8 cellular contexts compared by ENCODE assay signal in genomic region chr17:38705803-38706624, GRCh38. TPM values are rescaled to one million over a fixed set of nuclear protein-coding genes. Genes with fewer than 3 reads are reported as not detected.
DNase-seq lines count a peak whose midpoint lies in the region; ATAC-seq and TF ChIP-seq lines count a peak whose summit lies in the region.

No MANE protein-coding gene starts in this region.

- no peaks in the 10 kb centered on the region for H3K9me2 ChIP-seq in MM.1S (replicated peaks; ENCODE audit: insufficient read depth, low read length)

- H3K79me2 ChIP-seq in MM.1S (ENCODE audit: low read length) = peaks cover 66% of the 10 kb centered on the region

- 0 out of 2 replicates have a peak overlapping the region, but pooled peaks have one; percentile 30 for H2AFZ ChIP-seq in MM.1S (ENCODE audit: low read length)

- H3K9ac ChIP-seq in MM.1S (ENCODE audit: low read length) (peak overlapping the region; percentile 68), mucosa of rectum (ENCODE audit: low read depth in 1 of 2, low read length in 2 of 2) (peak overlapping the region; percentile 63 to 71)

- peak; percentile 85 for DNase-seq in DMS 273 (lab: John Stamatoyannopoulos, UW; ENCODE audit: unreplicated experiment)
- DNase-seq in MM.1S = peak; percentile 9
- DNase-seq in activated CD4-positive, alpha-beta T cell treated with anti-CD3 and anti-CD28 coated beads, Interleukin-2, amount 50 U/mL, for 48 hours = peak; percentile 36 to 47
- peak; percentile 38 for DNase-seq in epidermal melanocyte (ENCODE audit: insufficient read length, low spot score)

- H3K27ac ChIP-seq in MM.1S (ENCODE audit: low read length) (peak overlapping the region; percentile 20; the same call in 1 of the 2 replicates), mucosa of rectum (ENCODE audit: low read depth in 2 of 2, low read length in 2 of 2) (peak overlapping the region; percentile 67 to 75), thymus (ENCODE audit: low read depth) (peak overlapping the region; percentile 97)

- WGBS in thymus = under 1% methylated on average over 44 of the region's 44 CpGs

- no peaks in the 10 kb centered on the region for H3K9me3 ChIP-seq in MM.1S (replicated peaks; ENCODE audit: insufficient read depth, low read length)
- H3K9me3 ChIP-seq in mucosa of rectum (ENCODE audit: control insufficient read depth in 2 of 2, low read length in 2 of 2) = no peaks in the 10 kb centered on the region
- no peaks in the 10 kb centered on the region for H3K9me3 ChIP-seq in thymus (ENCODE audit: control insufficient read depth)

- no peak for TF ChIP-seq CTCF in MM.1S (IDR thresholded peaks at IDR 0.05; ENCODE audit: low read length)

- H3K36me3 ChIP-seq in MM.1S (replicated peaks; ENCODE audit: insufficient read depth, low read length) (0 out of 2 replicates have a peak, but pooled peaks cover 5% of the 10 kb centered on the region), mucosa of rectum (ENCODE audit: control insufficient read depth in 2 of 2, insufficient read depth in 2 of 2, low read length in 2 of 2) (peaks cover 20 to 31% of the 10 kb centered on the region in 2 donors), thymus (ENCODE audit: control insufficient read depth, insufficient read depth) (peaks cover 31% of the 10 kb centered on the region)

- peaks cover 13% of the 10 kb centered on the region for H3K4me1 ChIP-seq in MM.1S (ENCODE audit: low read length)
- peaks cover 23 to 38% of the 10 kb centered on the region in 2 donors for H3K4me1 ChIP-seq in mucosa of rectum (ENCODE audit: control insufficient read depth in 2 of 2, insufficient read depth in 2 of 2, low read length in 2 of 2)
- peaks cover 18% of the 10 kb centered on the region for H3K4me1 ChIP-seq in thymus (ENCODE audit: control insufficient read depth, insufficient read depth, low read length)

- no peaks in the 10 kb centered on the region for H4K20me1 ChIP-seq in MM.1S (ENCODE audit: insufficient read depth, low read length)

- peaks cover 41% of the 10 kb centered on the region for H3F3A ChIP-seq in MM.1S (ENCODE audit: insufficient read depth, low read length)

- H3K27me3 ChIP-seq in MM.1S (replicated peaks; ENCODE audit: insufficient read depth, low read length) (no peaks in the 10 kb centered on the region), mucosa of rectum (ENCODE audit: control insufficient read depth in 2 of 2, insufficient read depth in 2 of 2, low read length in 2 of 2) (no peaks in the 10 kb centered on the region), thymus (ENCODE audit: control insufficient read depth, insufficient read depth) (no peaks in the 10 kb centered on the region)

- ATAC-seq in HG03095 (IDR thresholded peaks at IDR 0.05; ENCODE audit: unreplicated experiment) (no peak), GM18498 (IDR thresholded peaks at IDR 0.05; ENCODE audit: unreplicated experiment) (no peak)

- H3K4me3 ChIP-seq in MM.1S (ENCODE audit: low read length) = peak overlapping the region; percentile 86
- H3K4me3 ChIP-seq in mucosa of rectum (ENCODE audit: low read length in 2 of 2) = peak overlapping the region; percentile 77 to 84
- peak overlapping the region; percentile 94 for H3K4me3 ChIP-seq in thymus (ENCODE audit: low read length)

- peak overlapping the region; percentile 77 for H3K4me2 ChIP-seq in MM.1S (ENCODE audit: low read depth, low read length)

RNA-seq across cellular contexts. Expression of gene MLLT6, which starts 0.9 kb away (rescaled TPM):
- polyA plus RNA-seq in thymus = 124 TPM

RNA-seq across cellular contexts. Expression of gene CISD3, which starts 24.1 kb away (rescaled TPM):
- 22.5 TPM for polyA plus RNA-seq in thymus

RNA-seq across cellular contexts. Expression of gene EPOP, which starts 31.3 kb away (rescaled TPM):
- 4.3 TPM for polyA plus RNA-seq in thymus

RNA-seq across cellular contexts. Expression of gene PCGF2, which starts 42.1 kb away (rescaled TPM):
- 12.6 TPM for polyA plus RNA-seq in thymus

RNA-seq across cellular contexts. Expression of gene PSMB3, which starts 46.5 kb away (rescaled TPM):
- polyA plus RNA-seq in thymus = 206 TPM

Comparison
In these comparisons a context has a peak if more than half of its experiments do, and no peak if none do; other contexts are left out.
1. DNase-seq: peak in every context shown above with its lines; median percentile 85 in DMS 273; 42 in activated CD4-positive, alpha-beta T cell treated with anti-CD3 and anti-CD28 coated beads, Interleukin-2, amount 50 U/mL, for 48 hours; 38 in epidermal melanocyte; 9 in MM.1S.
2. H3K27ac ChIP-seq: peak in every context shown above with its lines; median percentile 97 in thymus; 71 in mucosa of rectum; 20 in MM.1S.